ENCODE assay signal across 10 cellular contexts in the genomic region with DNA sequence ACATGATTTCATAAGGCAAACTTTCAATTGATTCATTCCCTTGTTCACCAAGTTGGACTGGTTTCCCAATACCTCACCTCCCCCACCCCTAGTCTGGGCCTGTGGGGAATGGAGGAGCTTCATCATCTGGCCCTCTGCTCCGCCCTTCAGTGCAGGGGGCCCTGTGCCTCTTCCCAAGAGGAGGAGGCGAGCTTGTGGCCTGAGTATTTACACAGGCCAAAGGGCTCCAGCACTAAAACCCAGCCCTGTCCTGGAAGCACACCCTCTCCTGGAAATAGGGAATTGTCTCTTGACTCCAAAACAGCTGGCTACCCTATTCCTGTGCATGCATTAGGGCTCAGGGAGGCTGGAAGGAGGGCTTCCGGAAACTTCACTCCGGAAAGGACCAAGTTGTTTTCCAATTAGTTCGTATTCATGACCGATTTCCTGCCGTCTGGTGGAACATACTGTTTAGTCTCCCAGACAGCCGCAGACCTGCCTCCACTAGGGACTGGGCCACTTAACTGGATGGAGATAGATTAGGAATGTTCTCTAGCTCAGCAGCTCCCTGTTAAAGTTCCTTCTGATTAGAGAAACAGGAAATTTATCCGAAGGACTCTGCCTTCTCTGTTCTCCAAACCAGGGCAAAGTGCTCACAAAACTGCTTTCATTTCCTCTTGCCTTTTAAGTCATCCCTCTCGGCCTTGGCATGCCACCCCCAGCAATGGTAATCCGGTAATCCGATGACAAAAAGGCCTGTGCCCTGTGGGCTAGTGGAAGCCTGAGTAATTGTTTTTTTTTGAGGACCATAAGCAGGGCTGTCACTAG. TPM values are rescaled to one million over a fixed set of nuclear protein-coding genes. Genes with fewer than 3 reads are reported as not detected.
A peak's percentile ranks its signal among the peaks of the same experiment; 100 is the strongest.
DNase-seq lines count a peak whose midpoint lies in the region; ATAC-seq and TF ChIP-seq lines count a peak whose summit lies in the region.
"Had no signal": no experiment of that assay in that cellular context is flagged by ENCODE, and none has a peak within 500 bp of the region (broad histone marks: within the 10 kb centered on the region; RNA-seq: fewer than 3 reads in every experiment).

No MANE protein-coding gene starts in this region.

- H3K27me3 Mint-ChIP-seq in T-cell, result peaks cover 7 to 28% of the 10 kb centered on the region in 2 donors

- H3K36me3 ChIP-seq in A673 (ENCODE audit: insufficient read depth, low read length, poor library complexity, severe bottlenecking), result no peaks in the 10 kb centered on the region
- no peaks in the 10 kb centered on the region for H3K36me3 ChIP-seq in mucosa of rectum (ENCODE audit: control insufficient read depth in 2 of 2, insufficient read depth in 2 of 2, low read length in 2 of 2)

- CTCF ChIA-PET in A673 (lab: Charles Lee), result interaction anchor here (1.0 kb wide), 1 partner anchor 21 kb away, joined by 7 read pairs; no protein-coding TSS in a partner anchor
- CTCF ChIA-PET in T-cell (lab: Charles Lee), result no interaction called here

- BruUV-seq in A673 (replicated peaks; lab: Mats Ljungman, UMichigan), result no TSS peak

- H3K9ac ChIP-seq in mucosa of rectum (ENCODE audit: low read depth in 1 of 2, low read length in 2 of 2), result peak overlapping the region in 1 of 2 donors; percentile 12

- no peaks in the 10 kb centered on the region for H3K9me3 Mint-ChIP-seq in T-cell

- H3K4me1 ChIP-seq in A673 (ENCODE audit: insufficient read depth, low read length, poor library complexity, severe bottlenecking) (peaks cover 8% of the 10 kb centered on the region), mucosa of rectum (ENCODE audit: control insufficient read depth in 2 of 2, insufficient read depth in 2 of 2, low read length in 2 of 2) (peaks cover 16 to 39% of the 10 kb centered on the region in 2 donors)

- no peak overlapping the region for H3K4me3 ChIP-seq in A673 (ENCODE audit: low read depth, low read length, poor library complexity, severe bottlenecking)
- no peak overlapping the region for H3K4me3 ChIP-seq in epithelial cell of esophagus (ENCODE audit: low read length)
- H3K4me3 ChIP-seq in mucosa of rectum (ENCODE audit: low read length in 2 of 2), result peak overlapping the region; percentile 16 to 24

- H3K4me1 Mint-ChIP-seq in T-cell, result no peaks in the 10 kb centered on the region
- H3K4me1 Mint-ChIP-seq: CD4-positive, CD25-positive, alpha-beta regulatory T cell had no signal

- TF ChIP-seq CTCF in A673 (conservative IDR thresholded peaks at IDR 0.05; ENCODE audit: low read depth, low read length) (no peak), epithelial cell of esophagus (IDR thresholded peaks at IDR 0.05; ENCODE audit: insufficient read depth, low read depth, low read length, missing control alignments) (no peak)

- intact Hi-C loops in A673 (cut with micrococcal nuclease; ENCODE audit: unreplicated experiment), result loop anchor here (10.0 kb wide), 1 partner anchor 65 kb away; no protein-coding TSS in a partner anchor

- H3K4me3 Mint-ChIP-seq in T-cell, result no peak overlapping the region
- H3K4me3 Mint-ChIP-seq: CD4-positive, CD25-positive, alpha-beta regulatory T cell had no signal

- H3K27ac ChIP-seq in A673 (ENCODE audit: low read depth, low read length, poor library complexity, severe bottlenecking), result peak overlapping the region; percentile 75
- peak overlapping the region; percentile 71 to 77 for H3K27ac ChIP-seq in mucosa of rectum (ENCODE audit: low read depth in 2 of 2, low read length in 2 of 2)

- H3K9me3 ChIP-seq in A673 (ENCODE audit: low read depth, low read length, poor library complexity, severe bottlenecking) (no peaks in the 10 kb centered on the region), mucosa of rectum (ENCODE audit: control insufficient read depth in 2 of 2, low read length in 2 of 2) (no peaks in the 10 kb centered on the region)

- H3K27me3 ChIP-seq in A673 (replicated peaks; ENCODE audit: insufficient read depth, low read depth, low read length, poor library complexity), result no peaks in the 10 kb centered on the region
- H3K27me3 ChIP-seq in mucosa of rectum (ENCODE audit: control insufficient read depth in 2 of 2, insufficient read depth in 2 of 2, low read length in 2 of 2), result peaks cover 0 to 6% of the 10 kb centered on the region in 2 donors

- no peak for ATAC-seq in T-cell (replicated peaks in 1 of 4)
- ATAC-seq in stimulated activated naive CD8-positive, alpha-beta T cell treated with anti-CD3 and anti-CD28 coated beads, Interleukin-15, Interleukin-2, amounts not matched to agents 100 U/mL and 50 U/mL, for 24 hours, result no peak
- ATAC-seq: activated CD4-positive, CD25-positive, alpha-beta regulatory T cell treated with anti-CD3 and anti-CD28 coated beads, Interleukin-2, amount 50 U/mL, for 24 hours had no signal

- POLR2A ChIA-PET in A673 (lab: Charles Lee; ENCODE audit: low non-redundant PET), result no interaction called here
- POLR2A ChIA-PET in T-cell (lab: Charles Lee), result no interaction called here

- H3K36me3 Mint-ChIP-seq in T-cell, result no peaks in the 10 kb centered on the region
- H3K36me3 Mint-ChIP-seq: CD4-positive, CD25-positive, alpha-beta regulatory T cell had no signal

- H3K27ac Mint-ChIP-seq in T-cell, result no peak overlapping the region
- H3K27ac Mint-ChIP-seq: CD4-positive, CD25-positive, alpha-beta regulatory T cell had no signal

- DNase-seq in A673 (ENCODE audit: low spot score) (peak; percentile 70), NCI-H226 (peak; percentile 37), epithelial cell of esophagus (ENCODE audit: low read depth) (peak; percentile 88), SHP77 treated with DMSO at 0.1 percent for 48 hours (lab: John Stamatoyannopoulos, UW) (no peak), T-cell (no peak)
- no peak for DNase-seq in activated CD8-positive, alpha-beta memory T cell treated with anti-CD3 and anti-CD28 coated beads, Interleukin-2, amount 50 U/mL, for 4 hours
- DNase-seq in stimulated activated naive CD8-positive, alpha-beta T cell treated with anti-CD3 and anti-CD28 coated beads, Interleukin-15, Interleukin-2, amounts not matched to agents 100 U/mL and 50 U/mL, for 24 hours, result no peak
- DNase-seq: CD4-positive, CD25-positive, alpha-beta regulatory T cell had no signal

RNA-seq across cellular contexts. Expression of a gene that starts 5.8 kb away (rescaled TPM):
- total RNA-seq in A673 (2021), result 8.8 and 12.3 TPM in 2 replicates
- under 1 TPM in 1 of 5 donors, not detected in 4; 0.18 TPM for total RNA-seq in T-cell
- total RNA-seq: CD4-positive, CD25-positive, alpha-beta regulatory T cell had no signal

RNA-seq across cellular contexts. Expression of a gene that starts 13.1 kb away (rescaled TPM):
- 39.4 and 40.2 TPM in 2 replicates for total RNA-seq in A673 (2021)
- total RNA-seq in T-cell, result 1 to 10 TPM in 4 of 5 donors, under 1 TPM in 1; 0.91 to 2.1 (median 1.6) TPM

Comparison
In these comparisons a context has a peak if more than half of its experiments do, and no peak if none do; other contexts are left out.
1. DNase-seq: peak in A673 (single experiment), NCI-H226 (single experiment) and epithelial cell of esophagus (single experiment); none in SHP77 treated with DMSO at 0.1 percent for 48 hours (single experiment), T-cell (0 of 34), activated CD8-positive, alpha-beta memory T cell treated with anti-CD3 and anti-CD28 coated beads, Interleukin-2, amount 50 U/mL, for 4 hours (single experiment) and stimulated activated naive CD8-positive, alpha-beta T cell treated with anti-CD3 and anti-CD28 coated beads, Interleukin-15, Interleukin-2, amounts not matched to agents 100 U/mL and 50 U/mL, for 24 hours (single experiment).
2. H3K4me3 ChIP-seq: peak in mucosa of rectum (2 of 2); none in A673 (single experiment) and epithelial cell of esophagus (single experiment).
3. RNA of a gene that starts 13.1 kb away (total RNA-seq): 39.4 to 40.2 TPM in A673; 0.91 to 2.1 TPM in T-cell; every median in the first group is over 10 times any median in the second.